In the genomic region with DNA sequence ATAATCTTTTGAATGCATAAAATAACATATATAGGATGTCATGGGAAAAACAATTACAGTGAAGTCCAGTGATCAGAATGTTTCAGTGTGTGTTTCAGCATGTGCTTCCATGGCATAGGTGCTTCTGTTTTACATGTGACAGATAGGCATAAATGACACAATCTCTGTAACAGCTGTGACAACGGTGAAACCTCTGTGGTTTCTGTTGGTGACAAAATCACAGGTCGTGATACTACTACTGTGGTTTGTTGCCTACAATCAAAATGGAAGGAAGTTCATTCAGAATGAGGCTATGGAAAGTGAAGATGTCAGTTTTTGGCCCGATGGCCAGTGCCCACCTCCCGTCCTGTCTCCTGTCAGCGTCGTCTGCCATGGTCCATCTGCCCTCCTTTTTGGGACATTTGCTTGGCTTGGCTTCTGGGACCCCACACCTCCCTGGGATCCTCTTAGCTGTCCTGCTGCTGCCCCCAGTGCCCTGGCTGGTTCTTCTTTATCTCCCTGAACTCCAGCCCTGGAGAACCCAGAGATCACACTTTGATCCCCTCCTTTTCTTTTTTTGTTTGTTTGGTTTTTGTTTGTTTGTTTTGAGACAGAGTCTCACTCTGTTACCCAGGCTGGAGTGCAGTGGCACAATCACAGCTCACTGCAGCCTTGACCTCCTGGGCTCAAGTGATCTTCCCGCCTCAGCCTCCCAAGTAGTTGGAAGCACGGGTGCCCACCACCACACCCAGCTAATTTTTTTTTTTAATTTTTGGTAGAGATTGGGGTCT, we compare ENCODE assay signal across 8 cellular contexts.
DNase-seq lines count a peak whose midpoint lies in the region; ATAC-seq, FAIRE-seq and TF ChIP-seq lines count a peak whose summit lies in the region.

No MANE protein-coding gene starts in this region.

- 76% methylated on average over 8 of the region's 8 CpGs for WGBS in prostate gland
- 80 to 81% methylated on average over 8 of the region's 8 CpGs for WGBS in pancreas, 2 donors

- ATAC-seq in GM18861 (IDR thresholded peaks at IDR 0.05; ENCODE audit: unreplicated experiment) (peak; percentile 56), HG02678 (IDR thresholded peaks at IDR 0.05; ENCODE audit: unreplicated experiment) (peak; percentile 71), pancreas (no peak)

- H3K36me3 ChIP-seq in prostate gland (no peaks in the 10 kb centered on the region), pancreas (no peaks in the 10 kb centered on the region)

- H3K36me3 Mint-ChIP-seq in T-helper 1 cell treated with Interleukin-12 subunit alpha and Interleukin-12 subunit beta and Interleukin-4 antibody, amounts not matched to agents 30 μg/mL and 1 μg/mL, for 36 hours (ENCODE audit: low read depth) = no peaks in the 10 kb centered on the region
- peaks cover 22% of the 10 kb centered on the region for H3K36me3 Mint-ChIP-seq in osteocyte (ENCODE audit: unreplicated experiment)

- H3K4me1 Mint-ChIP-seq in T-helper 1 cell treated with Interleukin-12 subunit alpha and Interleukin-12 subunit beta and Interleukin-4 antibody, amounts not matched to agents 30 μg/mL and 1 μg/mL, for 36 hours (ENCODE audit: low read depth) = peaks cover 14% of the 10 kb centered on the region
- H3K4me1 Mint-ChIP-seq in osteocyte (ENCODE audit: unreplicated experiment) = peaks cover 14% of the 10 kb centered on the region

- TF ChIP-seq POLR2A in prostate gland (IDR thresholded peaks at IDR 0.05) = no peak

- H3K27ac ChIP-seq in prostate gland (peak overlapping the region; percentile 75 to 80), pancreas (no peak overlapping the region)

- no peak overlapping the region for H3K4me3 ChIP-seq in prostate gland
- H3K4me3 ChIP-seq in pancreas = no peak overlapping the region

- no peak for TF ChIP-seq CTCF in prostate gland (IDR thresholded peaks at IDR 0.05)
- TF ChIP-seq CTCF in pancreas (IDR thresholded peaks at IDR 0.05) = no peak
- TF ChIP-seq CTCF in osteocyte (IDR thresholded peaks at IDR 0.05) = no peak

- H3K27me3 Mint-ChIP-seq in T-helper 1 cell treated with Interleukin-12 subunit alpha and Interleukin-12 subunit beta and Interleukin-4 antibody, amounts not matched to agents 30 μg/mL and 1 μg/mL, for 36 hours (ENCODE audit: low read depth) = peaks cover 49% of the 10 kb centered on the region
- H3K27me3 Mint-ChIP-seq in osteocyte (ENCODE audit: unreplicated experiment) = no peaks in the 10 kb centered on the region

- H3K27me3 ChIP-seq in prostate gland (replicated peaks; ENCODE audit: insufficient read depth) (no peaks in the 10 kb centered on the region), pancreas (no peaks in the 10 kb centered on the region)

- no peaks in the 10 kb centered on the region for H3K9me3 ChIP-seq in prostate gland
- no peaks in the 10 kb centered on the region for H3K9me3 ChIP-seq in pancreas

- DNase-seq in prostate gland (ENCODE audit: low spot score) (no peak), pancreas (no peak), superior temporal gyrus (ENCODE audit: extremely low spot score) (no peak), NCI-H524 treated with DMSO at 0.1 percent for 48 hours (lab: John Stamatoyannopoulos, UW) (no peak), osteocyte (ENCODE audit: extremely low spot score, unreplicated experiment) (no peak)

- H3K4me1 ChIP-seq in prostate gland (replicated peaks) (peaks cover 7% of the 10 kb centered on the region), pancreas (peaks cover 7 to 12% (median 11%) of the 10 kb centered on the region in 3 donors)

- H3K4me3 Mint-ChIP-seq in T-helper 1 cell treated with Interleukin-12 subunit alpha and Interleukin-12 subunit beta and Interleukin-4 antibody, amounts not matched to agents 30 μg/mL and 1 μg/mL, for 36 hours = peak overlapping the region; percentile 49
- no peak overlapping the region for H3K4me3 Mint-ChIP-seq in osteocyte (ENCODE audit: unreplicated experiment)

- FAIRE-seq in pancreas (lab: Jason Lieb, UNC) = no peak

- no peak overlapping the region for H3K27ac Mint-ChIP-seq in T-helper 1 cell treated with Interleukin-12 subunit alpha and Interleukin-12 subunit beta and Interleukin-4 antibody, amounts not matched to agents 30 μg/mL and 1 μg/mL, for 36 hours
- no peak overlapping the region for H3K27ac Mint-ChIP-seq in osteocyte (ENCODE audit: unreplicated experiment)

- intact Hi-C loops in prostate gland (cut with DNase I) = no loop called here
- intact Hi-C loops in pancreas (cut with DNase I) = no loop called here

- H3K9me3 Mint-ChIP-seq in T-helper 1 cell treated with Interleukin-12 subunit alpha and Interleukin-12 subunit beta and Interleukin-4 antibody, amounts not matched to agents 30 μg/mL and 1 μg/mL, for 36 hours = no peaks in the 10 kb centered on the region
- H3K9me3 Mint-ChIP-seq in osteocyte (ENCODE audit: unreplicated experiment) = no peaks in the 10 kb centered on the region

Comparison
In these comparisons a context has a peak if more than half of its experiments do, and no peak if none do; other contexts are left out.
1. ATAC-seq: peak in GM18861 (single experiment) and HG02678 (single experiment); none in pancreas (0 of 4).
2. H3K27ac ChIP-seq: peak in prostate gland (2 of 2); none in pancreas (0 of 4).